ENCODE assay signal across 8 cellular contexts in genomic region chr10:96614515-96614914, GRCh38. TPM values are rescaled to one million over a fixed set of nuclear protein-coding genes. Genes with fewer than 3 reads are reported as not detected.
DNase-seq lines count a peak whose midpoint lies in the region; ATAC-seq and TF ChIP-seq lines count a peak whose summit lies in the region.

No MANE protein-coding gene starts in this region.

- peaks cover 3% of the 10 kb centered on the region for H3K4me1 ChIP-seq in lower lobe of right lung

- H3K36me3 ChIP-seq in MG63 (no peaks in the 10 kb centered on the region), lower lobe of right lung (peaks cover 8% of the 10 kb centered on the region)

- no peak overlapping the region for H3K27ac ChIP-seq in lower lobe of right lung

- no peak overlapping the region for H3K4me3 ChIP-seq in MG63
- H3K4me3 ChIP-seq in lower lobe of right lung: no peak overlapping the region

- intact Hi-C loops in lower lobe of right lung (cut with DNase I): no loop called here
- intact Hi-C loops in Right ventricle myocardium superior (cut with DNase I): no loop called here

- H3K27me3 ChIP-seq in MG63 (no peaks in the 10 kb centered on the region), lower lobe of right lung (ENCODE audit: low read depth) (no peaks in the 10 kb centered on the region)

- no peak for TF ChIP-seq CTCF in lower lobe of right lung (IDR thresholded peaks at IDR 0.05)

- H3K9me3 ChIP-seq in MG63: no peaks in the 10 kb centered on the region
- no peaks in the 10 kb centered on the region for H3K9me3 ChIP-seq in lower lobe of right lung

- ATAC-seq in lower lobe of right lung: no peak
- ATAC-seq in Right ventricle myocardium superior (ENCODE audit: poor library complexity): no peak
- no peak for ATAC-seq in HG03039 (IDR thresholded peaks at IDR 0.05; ENCODE audit: unreplicated experiment)

- DNase-seq in DMS53 (lab: John Stamatoyannopoulos, UW) (peak; percentile 93), MG63 (peak; percentile 87), astrocyte of the hippocampus (ENCODE audit: low read depth, low spot score) (peak; percentile 87), myocyte (ENCODE audit: low read depth) (peak; percentile 92), lower lobe of right lung (no peak), retina (no peak), Right ventricle myocardium superior (no peak)

RNA-seq across cellular contexts. Expression of gene TM9SF3, which starts 27.7 kb away (rescaled TPM):
- total RNA-seq in MG63 (2014; rRNA removed; shearing (Covaris generic); ENCODE audit: low replicate concordance): 28.2 and 45.5 TPM in 2 replicates
- total RNA-seq in myocyte (96.6 and 109 TPM in 2 replicates), lower lobe of right lung (112 TPM), Right ventricle myocardium superior (68.5 TPM)
- 61.6 TPM for polyA plus RNA-seq in myocyte (2012)

Comparison
In these comparisons a context has a peak if more than half of its experiments do, and no peak if none do; other contexts are left out.
1. DNase-seq: peak in DMS53 (single experiment), MG63 (single experiment), astrocyte of the hippocampus (single experiment) and myocyte (single experiment); none in lower lobe of right lung (single experiment), retina (single experiment) and Right ventricle myocardium superior (single experiment).